ENCODE assay signal across 21 cellular contexts in the genomic region with DNA sequence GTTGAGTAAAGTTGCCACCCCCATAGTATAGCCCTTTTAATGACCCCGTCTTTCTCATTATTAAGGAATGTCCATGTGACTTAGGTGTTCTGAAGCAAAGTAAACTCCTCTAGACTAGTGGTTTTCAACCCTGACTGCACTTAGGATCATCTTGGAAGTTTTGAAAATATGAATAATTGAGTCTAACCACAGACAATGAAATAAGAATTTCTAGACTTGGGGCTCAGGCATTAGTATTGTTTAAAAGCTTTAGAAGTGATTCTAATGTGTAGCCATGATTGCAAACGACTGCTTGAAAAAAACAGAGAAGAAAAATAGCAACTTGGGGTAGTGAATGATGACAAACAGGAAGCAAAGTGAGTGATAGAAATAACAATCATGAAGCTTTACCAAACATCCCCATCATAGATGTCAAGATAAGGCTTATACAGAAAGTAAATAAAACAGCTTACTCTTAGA. TPM values are rescaled to one million over a fixed set of nuclear protein-coding genes. Genes with fewer than 3 reads are reported as not detected.
DNase-seq lines count a peak whose midpoint lies in the region; ATAC-seq, FAIRE-seq and TF ChIP-seq lines count a peak whose summit lies in the region.
"Had no signal": no experiment of that assay in that cellular context is flagged by ENCODE, and none has a peak within 500 bp of the region (broad histone marks: within the 10 kb centered on the region; RNA-seq: fewer than 3 reads in every experiment).

No MANE protein-coding gene starts in this region.

- H3K9me3 ChIP-seq in A673 (ENCODE audit: low read depth, low read length, poor library complexity, severe bottlenecking), result no peaks in the 10 kb centered on the region
- H3K9me3 ChIP-seq in HUES48 (ENCODE audit: control insufficient read depth, insufficient read depth, low read length), result no peaks in the 10 kb centered on the region
- no peaks in the 10 kb centered on the region for H3K9me3 ChIP-seq in ovary
- no peaks in the 10 kb centered on the region for H3K9me3 ChIP-seq in HepG2 (ENCODE audit: low read length)
- H3K9me3 ChIP-seq: thyroid gland had no signal

- H3K27me3 ChIP-seq in A673 (replicated peaks; ENCODE audit: insufficient read depth, low read depth, low read length, poor library complexity), result no peaks in the 10 kb centered on the region
- H3K27me3 ChIP-seq in HUES48 (ENCODE audit: control insufficient read depth, insufficient read depth, low read length), result no peaks in the 10 kb centered on the region
- no peaks in the 10 kb centered on the region for H3K27me3 ChIP-seq in kidney epithelial cell (ENCODE audit: control insufficient read depth, insufficient read depth, low read length)
- H3K27me3 ChIP-seq in ovary, result no peaks in the 10 kb centered on the region
- H3K27me3 ChIP-seq in HepG2 (ENCODE audit: control insufficient read depth in 1 of 2, insufficient read depth in 2 of 2, low read length in 2 of 2), result no peaks in the 10 kb centered on the region
- H3K27me3 ChIP-seq: thyroid gland had no signal

- peak overlapping the region; percentile 8 for H3K27ac ChIP-seq in A673 (ENCODE audit: low read depth, low read length, poor library complexity, severe bottlenecking)
- peak overlapping the region; percentile 60 for H3K27ac ChIP-seq in HUES48 (ENCODE audit: low read depth, low read length)
- H3K27ac ChIP-seq in ovary, result no peak overlapping the region
- H3K27ac ChIP-seq in HepG2 (ENCODE audit: extremely low read length, insufficient read depth, low read length), result no peak overlapping the region
- no peak overlapping the region for H3K27ac ChIP-seq in substantia nigra (ENCODE audit: low read depth, low read length, poor library complexity, severe bottlenecking)
- H3K27ac ChIP-seq: thyroid gland had no signal

- TF ChIP-seq EP300 in ovary (IDR thresholded peaks at IDR 0.05), result no peak
- no peak for TF ChIP-seq EP300 in HepG2 (IDR thresholded peaks at IDR 0.05; ENCODE audit: low read depth in 2 of 2, low read length in 2 of 2)
- TF ChIP-seq EP300 in HepG2 (CRISPR knock-in tag; IDR thresholded peaks at IDR 0.05; ENCODE audit: borderline replicate concordance), result no peak

- FAIRE-seq in HepG2 (lab: Jason Lieb, UNC), result no peak
- FAIRE-seq: frontal cortex, G401.6, GM12892 had no signal

- H3K4me1 ChIP-seq in A673 (ENCODE audit: insufficient read depth, low read length, poor library complexity, severe bottlenecking), result peaks cover 4% of the 10 kb centered on the region
- H3K4me1 ChIP-seq in HUES48 (ENCODE audit: control insufficient read depth, insufficient read depth, low read length), result peaks cover 5% of the 10 kb centered on the region; the same call in 1 of the 2 replicates
- no peaks in the 10 kb centered on the region for H3K4me1 ChIP-seq in ovary (ENCODE audit: insufficient read depth)
- peaks cover 27% of the 10 kb centered on the region for H3K4me1 ChIP-seq in HepG2 (ENCODE audit: insufficient read depth, low read length)

- no peaks in the 10 kb centered on the region for H4K20me1 ChIP-seq in HepG2 (ENCODE audit: insufficient read depth, low read length)

- no peak overlapping the region for H2AFZ ChIP-seq in HepG2 (ENCODE audit: low read length)

- ATAC-seq in HepG2, result no peak
- ATAC-seq: sciatic nerve had no signal

- BruUV-seq in A673 (replicated peaks; lab: Mats Ljungman, UMichigan), result no TSS peak
- BruUV-seq in HepG2 (replicated peaks; lab: Mats Ljungman, UMichigan), result no TSS peak

- TF ChIP-seq POLR2A in ovary (IDR thresholded peaks at IDR 0.05) (no peak), HepG2 (IDR thresholded peaks at IDR 0.05; ENCODE audit: insufficient read depth in 1 of 2, low read depth in 2 of 2, low read length in 2 of 2) (no peak)

- POLR2A ChIA-PET in A673 (lab: Charles Lee; ENCODE audit: low non-redundant PET) (no interaction called here), HepG2 (lab: Yijun Ruan, JAX) (no interaction called here)

- TF ChIP-seq RAD21 in HepG2 (CRISPR knock-in tag; IDR thresholded peaks at IDR 0.05), result no peak

- H3K4me3 ChIP-seq in A673 (ENCODE audit: low read depth, low read length, poor library complexity, severe bottlenecking) (no peak overlapping the region), HUES48 (ENCODE audit: low read depth, low read length) (no peak overlapping the region), astrocyte of the cerebellum (ENCODE audit: low read depth, low read length) (no peak overlapping the region), kidney epithelial cell (ENCODE audit: low read depth, low read length) (no peak overlapping the region), ovary (no peak overlapping the region), HepG2 (replicated peaks in 1 of 3; ENCODE audit: insufficient read depth in 1 of 3, low read depth in 2 of 3, low read length in 3 of 3) (no peak overlapping the region)
- H3K4me3 ChIP-seq: thyroid gland had no signal

- intact Hi-C loops in A673 (cut with micrococcal nuclease; ENCODE audit: unreplicated experiment), result no loop called here
- intact Hi-C loops in ovary (cut with DNase I), result no loop called here
- intact Hi-C loops in HepG2 (cut with micrococcal nuclease; ENCODE audit: unreplicated experiment), result no loop called here

- peaks cover 7% of the 10 kb centered on the region for H3K79me2 ChIP-seq in HepG2 (ENCODE audit: insufficient read depth, low read length)

- no peak overlapping the region for H3K4me2 ChIP-seq in HepG2 (ENCODE audit: low read depth, low read length)

- DNase-seq in A673 (ENCODE audit: low spot score) (no peak), astrocyte of the cerebellum (ENCODE audit: low read depth) (peak; percentile 36), kidney epithelial cell (ENCODE audit: low read depth) (peak; percentile 61), ovary (no peak), D341Med (ENCODE audit: low spot score) (no peak), HepG2 (ENCODE audit: low spot score) (no peak), substantia nigra (lab: John Stamatoyannopoulos, UW) (no peak)
- DNase-seq: activated CD4-positive, alpha-beta T cell treated with anti-CD3 and anti-CD28 coated beads, Interleukin-2, amount 50 U/mL, for 1 hour; activated T-cell treated with anti-CD3 and anti-CD28 coated beads, Interleukin-2, amount 50 U/mL, for 24 hours; CD4-positive, alpha-beta memory T cell; H7; Karpas-422; NCI-H1417; NK-92 treated with Interleukin-12 subunit alpha and Interleukin-12 subunit beta, amount 100 ng/mL, for 24 hours; stimulated activated CD4-positive, alpha-beta T cell treated with anti-CD3 and anti-CD28 coated beads, Interleukin-4, amount 100 ng/mL, for 24 hours; thyroid gland had no signal

- in situ Hi-C loops in astrocyte of the cerebellum (cut with HindIII; ENCODE audit: low sequenced_read_pairs), result no loop called here
- in situ Hi-C loops in HepG2 (cut with HindIII; ENCODE audit: extremely low pct_ligation_motif_present, low pct_unique_long_range_greater_than_20kb), result no loop called here

- CTCF ChIA-PET in A673 (lab: Charles Lee) (no interaction called here), HepG2 (lab: Yijun Ruan, JAX; ENCODE audit: low intra/inter-chr PET ratio, low total read pairs) (no interaction called here)

- 85 to 92% (median 87%) methylated on average over 2 of the region's 2 CpGs for WGBS in ovary, 3 donors
- 92% methylated on average over 2 of the region's 2 CpGs for WGBS in HepG2 (ENCODE audit: low lambda C conversion rate)

- no peak overlapping the region for H3K9ac ChIP-seq in HUES48 (ENCODE audit: low read depth, low read length)
- H3K9ac ChIP-seq in HepG2 (ENCODE audit: insufficient read depth, low read depth, low read length), result no peak overlapping the region

- TF ChIP-seq CTCF in A673 (conservative IDR thresholded peaks at IDR 0.05; ENCODE audit: low read depth, low read length) (no peak), astrocyte of the cerebellum (IDR thresholded peaks at IDR 0.05; ENCODE audit: low read depth, low read length, missing control alignments) (no peak), kidney epithelial cell (IDR thresholded peaks at IDR 0.05; ENCODE audit: insufficient read depth, low read length, poor library complexity, severe bottlenecking) (no peak), ovary (IDR thresholded peaks at IDR 0.05) (no peak), HepG2 (CRISPR knock-in tag; IDR thresholded peaks at IDR 0.05) (no peak)

- no peaks in the 10 kb centered on the region for H3K36me3 ChIP-seq in A673 (ENCODE audit: insufficient read depth, low read length, poor library complexity, severe bottlenecking)
- no peaks in the 10 kb centered on the region for H3K36me3 ChIP-seq in HUES48 (ENCODE audit: control insufficient read depth, insufficient read depth, low read length)
- peaks cover 3% of the 10 kb centered on the region for H3K36me3 ChIP-seq in kidney epithelial cell (ENCODE audit: control insufficient read depth, insufficient read depth, low read length)
- no peaks in the 10 kb centered on the region for H3K36me3 ChIP-seq in ovary
- peaks cover 1 to 5% of the 10 kb centered on the region in 2 experiments; a peak in 1 of 5 replicates for H3K36me3 ChIP-seq in HepG2 (replicated peaks in 1 of 2; ENCODE audit: control insufficient read depth in 1 of 2, insufficient read depth in 2 of 2, low read length in 2 of 2)
- H3K36me3 ChIP-seq: thyroid gland had no signal

RNA-seq across cellular contexts. Expression of a gene that starts 35.0 kb away (rescaled TPM):
- total RNA-seq in A673 (2021), result 36.8 and 45.2 TPM in 2 replicates
- 79.9 and 82.3 TPM in 2 replicates for total RNA-seq in kidney epithelial cell
- total RNA-seq in ovary, result 10 to 100 TPM; 25.0 to 91.1 (median 52.1) TPM
- polyA plus RNA-seq in ovary, result 100 to 1,000 TPM in 1 of 2 donors, 10 to 100 TPM in 1; 30.2 to 279 TPM
- 17.7 and 33.1 TPM in 2 replicates for total RNA-seq in HepG2 (2016; rRNA removed; fragmentation: Illumina TruSeq; extraction: Trizol)
- total RNA-seq in HepG2 (2016; cell fraction: cytosol; rRNA removed; fragmentation: Illumina TruSeq; extraction: Trizol; ENCODE audit: low read depth), result 1.7 and 1.8 TPM in 2 replicates
- 16.4 and 31.6 TPM in 2 replicates for total RNA-seq in HepG2 (2016; cell fraction: insoluble cytoplasmic fraction; rRNA removed; fragmentation: Illumina TruSeq; extraction: Trizol)
- 6.7 and 7.8 TPM in 2 replicates for total RNA-seq in HepG2 (2016; cell fraction: membrane; rRNA removed; fragmentation: Illumina TruSeq; extraction: Trizol)
- total RNA-seq in HepG2 (2016; cell fraction: nucleus; rRNA removed; fragmentation: Illumina TruSeq; extraction: Trizol), result 47.1 and 48.3 TPM in 2 replicates
- polyA plus RNA-seq in HepG2 (2011; rRNA removed), result 22.3 and 26.0 TPM in 2 replicates
- 9.5 and 15.0 TPM in 2 replicates for polyA plus RNA-seq in HepG2 (2011; cell fraction: cytosol; rRNA removed)
- 13.1 and 13.6 TPM in 2 replicates for polyA plus RNA-seq in HepG2 (2011; cell fraction: nucleus; rRNA removed)
- polyA plus RNA-seq in HepG2 (2012), result 48.2 and 66.0 TPM in 2 replicates
- 1.1 TPM in 2 replicates for polyA plus RNA-seq in HepG2 (2016; cell fraction: cytosol; fragmentation: Illumina TruSeq; extraction: Trizol; ENCODE audit: low read depth)
- 13.5 and 13.7 TPM in 2 replicates for polyA plus RNA-seq in HepG2 (2016; cell fraction: insoluble cytoplasmic fraction; fragmentation: Illumina TruSeq; extraction: Trizol; ENCODE audit: low read depth)
- 2.9 and 3.2 TPM in 2 replicates for polyA plus RNA-seq in HepG2 (2016; cell fraction: membrane; fragmentation: Illumina TruSeq; extraction: Trizol; ENCODE audit: low read depth)
- polyA plus RNA-seq in HepG2 (2016; cell fraction: nucleus; fragmentation: Illumina TruSeq; extraction: Trizol; ENCODE audit: insufficient read depth, low read depth), result 40.6 and 40.7 TPM in 2 replicates
- 12.6 and 18.4 TPM in 2 replicates for polyA minus RNA-seq in HepG2 (2011; rRNA and poly(A)+ RNA removed; ENCODE audit: low replicate concordance)
- 27.3 and 35.7 TPM in 2 replicates for polyA minus RNA-seq in HepG2 (2011; cell fraction: cytosol; rRNA and poly(A)+ RNA removed)
- 78.7 and 87.5 TPM in 2 replicates for polyA minus RNA-seq in HepG2 (2011; cell fraction: nucleus; rRNA and poly(A)+ RNA removed)

Comparison
In these comparisons a context has a peak if more than half of its experiments do, and no peak if none do; other contexts are left out.
1. DNase-seq: peak in astrocyte of the cerebellum (single experiment) and kidney epithelial cell (single experiment); none in A673 (single experiment), ovary (0 of 5), D341Med (single experiment), HepG2 (single experiment) and substantia nigra (0 of 49).
2. H3K27ac ChIP-seq: peak in A673 (single experiment) and HUES48 (single experiment); none in ovary (0 of 2), HepG2 (single experiment) and substantia nigra (single experiment).